Comparison of ENCODE assay signal across 17 cellular contexts in the genomic region with DNA sequence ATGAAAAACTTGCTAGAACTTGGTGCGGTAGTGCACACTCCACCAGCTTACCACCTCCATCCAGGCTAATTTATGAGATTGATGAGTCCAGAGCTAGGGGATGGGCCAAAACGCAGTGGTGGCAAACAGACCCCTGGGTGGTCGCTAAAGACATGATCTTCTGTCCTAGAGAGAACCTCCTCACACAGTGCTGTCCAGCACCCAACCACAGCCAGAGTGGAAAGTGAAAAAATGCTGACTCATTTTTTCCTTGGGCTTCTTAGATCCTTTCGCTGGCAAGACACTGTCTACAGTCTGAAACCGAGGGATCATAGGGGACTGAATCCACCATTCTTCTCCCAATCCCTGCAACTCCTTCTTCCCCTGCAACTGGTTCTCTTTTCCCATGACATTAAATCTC. TPM values are rescaled to one million over a fixed set of nuclear protein-coding genes. Genes with fewer than 3 reads are reported as not detected.
DNase-seq lines count a peak whose midpoint lies in the region; ATAC-seq, FAIRE-seq and TF ChIP-seq lines count a peak whose summit lies in the region.
"Had no signal": no experiment of that assay in that cellular context is flagged by ENCODE, and none has a peak within 500 bp of the region (broad histone marks: within the 10 kb centered on the region; RNA-seq: fewer than 3 reads in every experiment).

No MANE protein-coding gene starts in this region.

- no peak overlapping the region for H3K56ac ChIP-seq in H1 (replicated peaks; ENCODE audit: insufficient read length, low read depth, low read length)

- H3K23ac ChIP-seq in H1 (ENCODE audit: insufficient read length) = no peak overlapping the region

- H3K36me3 ChIP-seq in Loucy (ENCODE audit: insufficient read depth, low read length) (no peaks in the 10 kb centered on the region), H1 (ENCODE audit: control insufficient read depth in 2 of 4, insufficient read depth in 4 of 4, low read length in 3 of 4) (no peaks in the 10 kb centered on the region)
- H3K36me3 ChIP-seq: upper lobe of left lung had no signal

- H3K4me3 ChIP-seq in AG04450 (ENCODE audit: low read depth, low read length) = peak overlapping the region; percentile 41
- H3K4me3 ChIP-seq in Loucy (ENCODE audit: low read length, poor library complexity, severe bottlenecking) = no peak overlapping the region
- no peak overlapping the region for H3K4me3 ChIP-seq in H1 (ENCODE audit: extremely low read depth in 1 of 4, insufficient read depth in 2 of 4, low read depth in 3 of 4, low read length in 4 of 4)
- H3K4me3 ChIP-seq: GM12878, upper lobe of left lung had no signal

- no peak for TF ChIP-seq POLR2A in H1 (IDR thresholded peaks at IDR 0.05; ENCODE audit: control extremely low read depth in 1 of 2, low read depth in 2 of 2, low read length in 2 of 2)

- H3K27me3 Mint-ChIP-seq in nephron (ENCODE audit: low read depth) = no peaks in the 10 kb centered on the region

- H2BK5ac ChIP-seq in H1 (ENCODE audit: low read depth, low read length) = no peak overlapping the region

- no peak overlapping the region for H3K14ac ChIP-seq in H1 (ENCODE audit: insufficient read length)

- H2AFZ ChIP-seq in Loucy (ENCODE audit: low read length) (no peak overlapping the region), H1 (ENCODE audit: low read length) (no peak overlapping the region)

- 86% methylated on average over 4 of the region's 5 CpGs; no CpG with 5 or more reads in 1 of the 2 experiments for WGBS in H1 (ENCODE audit: extremely low coverage in 1 of 2, insufficient coverage in 1 of 2, insufficient read length in 1 of 2, insufficient replicate concordance in 2 of 2, low coverage in 1 of 2, low lambda C conversion rate in 2 of 2, missing lambda C conversion rate in 1 of 2), 2 experiments

- DNase-seq in AG04450 (ENCODE audit: low read depth, low spot score) = no peak
- no peak for DNase-seq in H1 (ENCODE audit: low read depth in 1 of 2, low spot score in 2 of 2)
- no peak for DNase-seq in activated CD4-positive, alpha-beta T cell treated with anti-CD3 and anti-CD28 coated beads for 1 hour
- no peak for DNase-seq in nucleus accumbens (lab: John Stamatoyannopoulos, UW)
- DNase-seq: NCI-H1105, NCI-H774, upper lobe of left lung had no signal

- H3K79me1 ChIP-seq in H1 (ENCODE audit: low read depth, low read length) = no peaks in the 10 kb centered on the region; the same call in 1 of the 2 replicates

- H3K9me3 Mint-ChIP-seq in nephron = no peaks in the 10 kb centered on the region
- H3K9me3 Mint-ChIP-seq: activated T-helper 2 cell treated with anti-CD3 and anti-CD28 coated beads, Interferon-gamma antibody, Interleukin-2, Interleukin-4, amounts not matched to agents 10 μg/mL and 5 μg/mL and 100 μg/mL, durations not matched to agents 14 hours and 24 hours and 36 hours had no signal

- H3K27ac ChIP-seq in AG04450 (ENCODE audit: low read depth, low read length) = no peak overlapping the region
- no peak overlapping the region for H3K27ac ChIP-seq in H1 (ENCODE audit: low read depth, low read length)
- H3K27ac ChIP-seq: SK-N-MC, upper lobe of left lung had no signal

- no peak overlapping the region for H3K9ac ChIP-seq in Loucy (ENCODE audit: low read depth, low read length, poor library complexity, severe bottlenecking)
- no peak overlapping the region for H3K9ac ChIP-seq in H1 (replicated peaks in 1 of 4; ENCODE audit: extremely low read depth in 1 of 4, low read depth in 3 of 4, low read length in 3 of 4)

- no peaks in the 10 kb centered on the region for H3K27me3 ChIP-seq in AG04450 (ENCODE audit: control insufficient read depth, insufficient read depth, low read length)
- no peaks in the 10 kb centered on the region for H3K27me3 ChIP-seq in Loucy (ENCODE audit: insufficient read depth, low read length, poor library complexity, severe bottlenecking)
- peaks cover 0 to 4% (median 2%) of the 10 kb centered on the region in 4 experiments; a peak in 4 of 7 replicates for H3K27me3 ChIP-seq in H1 (replicated peaks in 1 of 4; ENCODE audit: control insufficient read depth in 3 of 4, extremely low read depth in 1 of 4, insufficient read depth in 3 of 4, low read length in 3 of 4)

- H2BK120ac ChIP-seq in H1 (replicated peaks; ENCODE audit: low read depth, low read length) = no peak overlapping the region

- H2BK15ac ChIP-seq in H1 (ENCODE audit: low read length) = no peak overlapping the region

- no peak overlapping the region for H2BK12ac ChIP-seq in H1 (ENCODE audit: low read depth, low read length)

- no peaks in the 10 kb centered on the region for H3K9me2 ChIP-seq in Loucy (replicated peaks; ENCODE audit: low read depth, low read length)

- peak overlapping the region in 2 of 3 experiments; percentile 21 to 27 for H3K4me3 Mint-ChIP-seq in nephron

- POLR2A ChIA-PET in AG04450 (lab: Yijun Ruan, JAX) (no interaction called here), H1 (lab: Charles Lee; ENCODE audit: partially characterized antibody) (no interaction called here)

- H3K4me1 Mint-ChIP-seq in nephron = peaks cover 56% of the 10 kb centered on the region

- peaks cover 4% of the 10 kb centered on the region for H4K20me1 ChIP-seq in Loucy (ENCODE audit: insufficient read depth, low read length, poor library complexity, severe bottlenecking)
- peaks cover 2 to 8% of the 10 kb centered on the region in 2 experiments for H4K20me1 ChIP-seq in H1 (replicated peaks in 1 of 2; ENCODE audit: control insufficient read depth in 1 of 2, insufficient read depth in 2 of 2, low read length in 2 of 2)

- no peak overlapping the region for H2AK5ac ChIP-seq in H1 (ENCODE audit: low read depth, low read length)

- no peak overlapping the region for H3K4ac ChIP-seq in H1 (replicated peaks; ENCODE audit: insufficient read length, low read depth, low read length)

- FAIRE-seq in H1 (lab: Jason Lieb, UNC) = no peak
- FAIRE-seq: colon, GM12878 had no signal

- H3K23me2 ChIP-seq in H1 (ENCODE audit: low read depth, low read length) = peaks cover 11% of the 10 kb centered on the region

- H3K9me3 ChIP-seq in AG04450 (ENCODE audit: control insufficient read depth, insufficient read depth, low read length) (no peaks in the 10 kb centered on the region), Loucy (ENCODE audit: insufficient read depth, low read depth, low read length) (no peaks in the 10 kb centered on the region), H1 (ENCODE audit: insufficient read depth in 2 of 2, low read depth in 1 of 2, low read length in 1 of 2) (no peaks in the 10 kb centered on the region)
- H3K9me3 ChIP-seq: upper lobe of left lung had no signal

- TF ChIP-seq CTCF in AG04450 (IDR thresholded peaks at IDR 0.05; ENCODE audit: low read depth, low read length) (no peak), Loucy (conservative IDR thresholded peaks at IDR 0.05; ENCODE audit: low read length) (no peak), H1 (IDR thresholded peaks at IDR 0.05; ENCODE audit: control extremely low read depth in 1 of 3, insufficient read depth in 1 of 3, low read depth in 1 of 3, low read length in 3 of 3) (no peak), nephron (IDR thresholded peaks at IDR 0.05; ENCODE audit: unreplicated experiment in 3 of 3) (no peak)

- CTCF ChIA-PET in AG04450 (lab: Charles Lee) = interaction anchor here (1.0 to 1.5 kb wide), 2 partner anchors 9 to 554 kb away, joined by 3 to 4 read pairs; no protein-coding TSS in a partner anchor
- CTCF ChIA-PET in H1 (lab: Charles Lee; ENCODE audit: partially characterized antibody) = interaction anchor here (1.0 to 2.3 kb wide), 5 partner anchors 9 to 290 kb away, joined by 3 to 7 read pairs (median 4); no protein-coding TSS in a partner anchor

- no peak overlapping the region for H4K5ac ChIP-seq in H1 (ENCODE audit: insufficient read length, low read depth, low read length)

- no peak overlapping the region for H4K8ac ChIP-seq in H1 (ENCODE audit: extremely low read depth, insufficient read depth, low read length)

- TF ChIP-seq EP300 in H1 (IDR thresholded peaks at IDR 0.05; ENCODE audit: borderline replicate concordance in 1 of 2, low read depth in 2 of 2, low read length in 2 of 2) = no peak

- H3K4me2 ChIP-seq in Loucy (ENCODE audit: low read depth, low read length, poor library complexity, severe bottlenecking) (peak overlapping the region; percentile 6), H1 (ENCODE audit: insufficient read depth in 1 of 2, low read depth in 2 of 2, low read length in 2 of 2) (no peak overlapping the region)

- H3K27ac Mint-ChIP-seq in nephron = peak overlapping the region in 1 of 3 experiments; percentile 19
- H3K27ac Mint-ChIP-seq: activated T-helper 2 cell treated with anti-CD3 and anti-CD28 coated beads, Interferon-gamma antibody, Interleukin-2, Interleukin-4, amounts not matched to agents 10 μg/mL and 5 μg/mL and 100 μg/mL, durations not matched to agents 14 hours and 24 hours and 36 hours; progenitor cell of endocrine pancreas had no signal

- no peak overlapping the region for H3K18ac ChIP-seq in H1 (ENCODE audit: extremely low read depth, low read length)

- ATAC-seq in HG02623 (IDR thresholded peaks at IDR 0.05; ENCODE audit: unreplicated experiment) (no peak), HG02840 (IDR thresholded peaks at IDR 0.05; ENCODE audit: low FRiP score, unreplicated experiment) (no peak)
- ATAC-seq: GM12878 had no signal

- no peak for TF ChIP-seq RAD21 in H1 (IDR thresholded peaks at IDR 0.05 in 1 of 2, conservative IDR thresholded peaks at IDR 0.05 in 1 of 2; ENCODE audit: low read depth in 2 of 2, low read length in 2 of 2)

- H4K91ac ChIP-seq in H1 (replicated peaks; ENCODE audit: insufficient read length, low read length) = no peak overlapping the region

- no peaks in the 10 kb centered on the region for H3F3A ChIP-seq in Loucy (ENCODE audit: low read depth)

- peaks cover 10% of the 10 kb centered on the region for H3K36me3 Mint-ChIP-seq in nephron (ENCODE audit: low read depth)

- peaks cover 23% of the 10 kb centered on the region for H3K79me2 ChIP-seq in Loucy (ENCODE audit: insufficient read depth, low read length)
- peaks cover 0 to 68% of the 10 kb centered on the region in 2 experiments; a peak in 3 of 4 replicates for H3K79me2 ChIP-seq in H1 (ENCODE audit: control insufficient read depth in 1 of 2, insufficient read depth in 2 of 2, low read length in 2 of 2)

- H3K4me1 ChIP-seq in Loucy (ENCODE audit: insufficient read depth, low read length, poor library complexity, severe bottlenecking) (peaks cover 33% of the 10 kb centered on the region), H1 (replicated peaks in 1 of 4; ENCODE audit: control insufficient read depth in 3 of 4, insufficient read depth in 4 of 4, low read length in 3 of 4) (peaks cover 3 to 11% (median 5%) of the 10 kb centered on the region in 4 experiments; a peak in 3 of 7 replicates)

- H2BK20ac ChIP-seq in H1 (ENCODE audit: low read length) = no peak overlapping the region

RNA-seq across cellular contexts. Expression of a gene that starts 4.1 kb away (rescaled TPM):
- polyA plus RNA-seq in AG04450 (2011; rRNA removed) (101 and 113 TPM in 2 replicates), H1 (2011; rRNA removed) (14.5 and 15.8 TPM in 2 replicates)
- polyA minus RNA-seq in AG04450 (2011; rRNA and poly(A)+ RNA removed) = 74.7 and 79.1 TPM in 2 replicates
- total RNA-seq in H1 (2021; fragmentation: NEBNext Ultra II Directional; extraction: Animal tissue kit (Norgen Biotek cat#: 25700)) = 44.3 and 45.9 TPM in 2 replicates
- polyA plus RNA-seq in H1 (2011; cell fraction: cytosol; rRNA removed) = 13.5 TPM
- 28.2 TPM for polyA plus RNA-seq in H1 (2011; cell fraction: nucleus; rRNA removed)
- 21.6 to 28.2 TPM (median 25.8 TPM) in 4 replicates for polyA plus RNA-seq in H1 (2012, experiment 1 of 2)
- polyA plus RNA-seq in H1 (2012, experiment 2 of 2) = 7.1 TPM
- polyA plus RNA-seq in H1 (2013, experiment 1 of 2) = 56.8 TPM
- polyA plus RNA-seq in H1 (2013, experiment 2 of 2) = 66.5 TPM
- polyA minus RNA-seq in H1 (2011; rRNA and poly(A)+ RNA removed) = 34.6 and 43.5 TPM in 2 replicates
- polyA minus RNA-seq in H1 (2011; cell fraction: cytosol; rRNA and poly(A)+ RNA removed) = 15.9 TPM
- polyA minus RNA-seq in H1 (2011; cell fraction: nucleus; rRNA and poly(A)+ RNA removed) = 65.1 TPM
- total RNA-seq: activated T-helper 2 cell treated with anti-CD3 and anti-CD28 coated beads, Interferon-gamma antibody, Interleukin-2, Interleukin-4, amounts not matched to agents 10 μg/mL and 5 μg/mL and 100 μg/mL, durations not matched to agents 14 hours and 24 hours and 36 hours had no signal

RNA-seq across cellular contexts. Expression of a gene that starts 42.6 kb away (rescaled TPM):
- polyA plus RNA-seq in AG04450 (2011; rRNA removed) (not detected in 2 replicates), H1 (2011; rRNA removed) (not detected in 2 replicates)
- not detected in 2 replicates for polyA minus RNA-seq in AG04450 (2011; rRNA and poly(A)+ RNA removed)
- not detected in 2 replicates for total RNA-seq in H1 (2021; fragmentation: NEBNext Ultra II Directional; extraction: Animal tissue kit (Norgen Biotek cat#: 25700))
- not detected for polyA plus RNA-seq in H1 (2011; cell fraction: cytosol; rRNA removed)
- polyA plus RNA-seq in H1 (2011; cell fraction: nucleus; rRNA removed) = not detected
- not detected in 4 replicates for polyA plus RNA-seq in H1 (2012, experiment 1 of 2)
- not detected for polyA plus RNA-seq in H1 (2012, experiment 2 of 2)
- polyA plus RNA-seq in H1 (2013, experiment 1 of 2) = not detected
- polyA plus RNA-seq in H1 (2013, experiment 2 of 2) = not detected
- not detected in 2 replicates for polyA minus RNA-seq in H1 (2011; rRNA and poly(A)+ RNA removed)
- not detected for polyA minus RNA-seq in H1 (2011; cell fraction: cytosol; rRNA and poly(A)+ RNA removed)
- polyA minus RNA-seq in H1 (2011; cell fraction: nucleus; rRNA and poly(A)+ RNA removed) = not detected
- total RNA-seq: activated T-helper 2 cell treated with anti-CD3 and anti-CD28 coated beads, Interferon-gamma antibody, Interleukin-2, Interleukin-4, amounts not matched to agents 10 μg/mL and 5 μg/mL and 100 μg/mL, durations not matched to agents 14 hours and 24 hours and 36 hours; GM12878; lower leg skin; progenitor cell of endocrine pancreas; upper lobe of left lung had no signal
- polyA plus RNA-seq: GM12878 had no signal
